In the genomic region with DNA sequence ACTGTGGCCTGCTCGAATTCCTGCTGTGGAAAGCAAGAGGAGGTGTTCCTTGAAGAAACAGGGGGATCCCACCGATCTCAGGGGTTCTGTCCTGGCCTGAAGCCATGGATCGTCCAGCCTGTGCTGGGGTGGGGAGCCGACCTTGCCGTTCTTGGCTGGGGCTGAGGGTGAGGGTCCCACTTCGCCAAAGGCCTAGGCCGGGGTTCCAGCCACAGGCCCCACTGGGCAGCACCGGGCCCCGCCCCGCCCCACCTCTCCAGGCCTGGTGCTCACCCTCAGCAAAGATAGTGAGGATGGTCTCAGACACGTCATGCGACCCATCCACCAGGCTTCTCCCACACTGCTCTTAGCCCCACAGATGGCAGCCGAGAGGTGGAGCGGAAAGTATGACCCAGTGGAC, we compare ENCODE assay signal across 20 cellular contexts. TPM values are rescaled to one million over a fixed set of nuclear protein-coding genes. Genes with fewer than 3 reads are reported as not detected.
"Had no signal": no experiment of that assay in that cellular context is flagged by ENCODE, and none has a peak within 500 bp of the region (broad histone marks: within the 10 kb centered on the region; RNA-seq: fewer than 3 reads in every experiment).

No MANE protein-coding gene starts in this region.

- H3K36me3 ChIP-seq: MG63 had no signal

- H3K9me3 ChIP-seq: MG63 had no signal

- ATAC-seq: SK-N-SH treated with all-trans-retinoic acid at 6 μM for 48 hours had no signal

- H3K4me3 ChIP-seq: MG63 had no signal

- H3K27me3 ChIP-seq: MG63 had no signal

- DNase-seq: KBM-7, MG63, NCI-H1092 treated with DMSO at 0.1 percent for 48 hours, NCI-H1436, NCI-H187, NCI-H2029, NCI-H2081 treated with DMSO at 0.1 percent for 48 hours, NCI-H2171, NCI-H226, NCI-H446, NCI-H510A, NCI-H524 treated with DMSO at 0.1 percent for 48 hours, NCI-H69, NCI-H774, RPMI8226, SHP77 had no signal

RNA-seq across cellular contexts. Expression of a gene that starts 51.4 kb away (rescaled TPM):
- total RNA-seq: HT-29, LHCN-M2, SK-MEL-5 had no signal
